ENCODE assay signal across 2 cellular contexts in genomic region chr2:101409699-101410098, GRCh38.
TF ChIP-seq lines count a peak whose summit lies in the region.

No MANE protein-coding gene starts in this region.

TF ChIP-seq in IMR-90, 13 proteins besides CTCF, POLR2A, EP300 and RAD21:
- TF ChIP-seq CHD1 (IDR thresholded peaks at IDR 0.05; ENCODE audit: low read depth, low read length) (no peak), FOS (IDR thresholded peaks at IDR 0.05; ENCODE audit: low read depth, low read length) (no peak), RFX5 (IDR thresholded peaks at IDR 0.05; ENCODE audit: low read depth, low read length) (no peak), BHLHE40 (IDR thresholded peaks at IDR 0.05; ENCODE audit: low read depth, low read length) (no peak), MXI1 (IDR thresholded peaks at IDR 0.05; ENCODE audit: borderline replicate concordance, low read depth, low read length) (no peak), SMC3 (IDR thresholded peaks at IDR 0.05; ENCODE audit: low read depth, low read length) (no peak), CEBPB (IDR thresholded peaks at IDR 0.05; ENCODE audit: low read depth, low read length) (no peak), NFE2L2 (IDR thresholded peaks at IDR 0.05; ENCODE audit: low read depth, low read length) (no peak), RCOR1 (IDR thresholded peaks at IDR 0.05; ENCODE audit: insufficient replicate concordance, low read length) (no peak), ELK1 (IDR thresholded peaks at IDR 0.05; ENCODE audit: borderline replicate concordance, low read depth, low read length) (no peak)
- TF ChIP-seq, protein P1, sequence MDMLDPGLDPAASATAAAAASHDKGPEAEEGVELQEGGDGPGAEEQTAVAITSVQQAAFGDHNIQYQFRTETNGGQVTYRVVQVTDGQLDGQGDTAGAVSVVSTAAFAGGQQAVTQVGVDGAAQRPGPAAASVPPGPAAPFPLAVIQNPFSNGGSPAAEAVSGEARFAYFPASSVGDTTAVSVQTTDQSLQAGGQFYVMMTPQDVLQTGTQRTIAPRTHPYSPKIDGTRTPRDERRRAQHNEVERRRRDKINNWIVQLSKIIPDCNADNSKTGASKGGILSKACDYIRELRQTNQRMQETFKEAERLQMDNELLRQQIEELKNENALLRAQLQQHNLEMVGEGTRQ (IDR thresholded peaks at IDR 0.05; ENCODE audit: low read depth, low read length): no peak

TF ChIP-seq in H1, 55 proteins besides CTCF, POLR2A, EP300 and RAD21:
- TF ChIP-seq CBX8 (IDR thresholded peaks at IDR 0.05; ENCODE audit: borderline replicate concordance, low read depth, low read length) (no peak), CEBPB (IDR thresholded peaks at IDR 0.05; ENCODE audit: low read depth, low read length) (no peak), KDM1A (IDR thresholded peaks at IDR 0.05; ENCODE audit: borderline replicate concordance, low read length) (no peak), MAFK (IDR thresholded peaks at IDR 0.05; ENCODE audit: low read depth, low read length) (no peak), KDM5A (IDR thresholded peaks at IDR 0.05; ENCODE audit: low read length) (no peak), SP2 (IDR thresholded peaks at IDR 0.05; ENCODE audit: low read length) (no peak), TBP (IDR thresholded peaks at IDR 0.05; ENCODE audit: low read depth, low read length) (no peak)
- TF ChIP-seq, protein P2, sequence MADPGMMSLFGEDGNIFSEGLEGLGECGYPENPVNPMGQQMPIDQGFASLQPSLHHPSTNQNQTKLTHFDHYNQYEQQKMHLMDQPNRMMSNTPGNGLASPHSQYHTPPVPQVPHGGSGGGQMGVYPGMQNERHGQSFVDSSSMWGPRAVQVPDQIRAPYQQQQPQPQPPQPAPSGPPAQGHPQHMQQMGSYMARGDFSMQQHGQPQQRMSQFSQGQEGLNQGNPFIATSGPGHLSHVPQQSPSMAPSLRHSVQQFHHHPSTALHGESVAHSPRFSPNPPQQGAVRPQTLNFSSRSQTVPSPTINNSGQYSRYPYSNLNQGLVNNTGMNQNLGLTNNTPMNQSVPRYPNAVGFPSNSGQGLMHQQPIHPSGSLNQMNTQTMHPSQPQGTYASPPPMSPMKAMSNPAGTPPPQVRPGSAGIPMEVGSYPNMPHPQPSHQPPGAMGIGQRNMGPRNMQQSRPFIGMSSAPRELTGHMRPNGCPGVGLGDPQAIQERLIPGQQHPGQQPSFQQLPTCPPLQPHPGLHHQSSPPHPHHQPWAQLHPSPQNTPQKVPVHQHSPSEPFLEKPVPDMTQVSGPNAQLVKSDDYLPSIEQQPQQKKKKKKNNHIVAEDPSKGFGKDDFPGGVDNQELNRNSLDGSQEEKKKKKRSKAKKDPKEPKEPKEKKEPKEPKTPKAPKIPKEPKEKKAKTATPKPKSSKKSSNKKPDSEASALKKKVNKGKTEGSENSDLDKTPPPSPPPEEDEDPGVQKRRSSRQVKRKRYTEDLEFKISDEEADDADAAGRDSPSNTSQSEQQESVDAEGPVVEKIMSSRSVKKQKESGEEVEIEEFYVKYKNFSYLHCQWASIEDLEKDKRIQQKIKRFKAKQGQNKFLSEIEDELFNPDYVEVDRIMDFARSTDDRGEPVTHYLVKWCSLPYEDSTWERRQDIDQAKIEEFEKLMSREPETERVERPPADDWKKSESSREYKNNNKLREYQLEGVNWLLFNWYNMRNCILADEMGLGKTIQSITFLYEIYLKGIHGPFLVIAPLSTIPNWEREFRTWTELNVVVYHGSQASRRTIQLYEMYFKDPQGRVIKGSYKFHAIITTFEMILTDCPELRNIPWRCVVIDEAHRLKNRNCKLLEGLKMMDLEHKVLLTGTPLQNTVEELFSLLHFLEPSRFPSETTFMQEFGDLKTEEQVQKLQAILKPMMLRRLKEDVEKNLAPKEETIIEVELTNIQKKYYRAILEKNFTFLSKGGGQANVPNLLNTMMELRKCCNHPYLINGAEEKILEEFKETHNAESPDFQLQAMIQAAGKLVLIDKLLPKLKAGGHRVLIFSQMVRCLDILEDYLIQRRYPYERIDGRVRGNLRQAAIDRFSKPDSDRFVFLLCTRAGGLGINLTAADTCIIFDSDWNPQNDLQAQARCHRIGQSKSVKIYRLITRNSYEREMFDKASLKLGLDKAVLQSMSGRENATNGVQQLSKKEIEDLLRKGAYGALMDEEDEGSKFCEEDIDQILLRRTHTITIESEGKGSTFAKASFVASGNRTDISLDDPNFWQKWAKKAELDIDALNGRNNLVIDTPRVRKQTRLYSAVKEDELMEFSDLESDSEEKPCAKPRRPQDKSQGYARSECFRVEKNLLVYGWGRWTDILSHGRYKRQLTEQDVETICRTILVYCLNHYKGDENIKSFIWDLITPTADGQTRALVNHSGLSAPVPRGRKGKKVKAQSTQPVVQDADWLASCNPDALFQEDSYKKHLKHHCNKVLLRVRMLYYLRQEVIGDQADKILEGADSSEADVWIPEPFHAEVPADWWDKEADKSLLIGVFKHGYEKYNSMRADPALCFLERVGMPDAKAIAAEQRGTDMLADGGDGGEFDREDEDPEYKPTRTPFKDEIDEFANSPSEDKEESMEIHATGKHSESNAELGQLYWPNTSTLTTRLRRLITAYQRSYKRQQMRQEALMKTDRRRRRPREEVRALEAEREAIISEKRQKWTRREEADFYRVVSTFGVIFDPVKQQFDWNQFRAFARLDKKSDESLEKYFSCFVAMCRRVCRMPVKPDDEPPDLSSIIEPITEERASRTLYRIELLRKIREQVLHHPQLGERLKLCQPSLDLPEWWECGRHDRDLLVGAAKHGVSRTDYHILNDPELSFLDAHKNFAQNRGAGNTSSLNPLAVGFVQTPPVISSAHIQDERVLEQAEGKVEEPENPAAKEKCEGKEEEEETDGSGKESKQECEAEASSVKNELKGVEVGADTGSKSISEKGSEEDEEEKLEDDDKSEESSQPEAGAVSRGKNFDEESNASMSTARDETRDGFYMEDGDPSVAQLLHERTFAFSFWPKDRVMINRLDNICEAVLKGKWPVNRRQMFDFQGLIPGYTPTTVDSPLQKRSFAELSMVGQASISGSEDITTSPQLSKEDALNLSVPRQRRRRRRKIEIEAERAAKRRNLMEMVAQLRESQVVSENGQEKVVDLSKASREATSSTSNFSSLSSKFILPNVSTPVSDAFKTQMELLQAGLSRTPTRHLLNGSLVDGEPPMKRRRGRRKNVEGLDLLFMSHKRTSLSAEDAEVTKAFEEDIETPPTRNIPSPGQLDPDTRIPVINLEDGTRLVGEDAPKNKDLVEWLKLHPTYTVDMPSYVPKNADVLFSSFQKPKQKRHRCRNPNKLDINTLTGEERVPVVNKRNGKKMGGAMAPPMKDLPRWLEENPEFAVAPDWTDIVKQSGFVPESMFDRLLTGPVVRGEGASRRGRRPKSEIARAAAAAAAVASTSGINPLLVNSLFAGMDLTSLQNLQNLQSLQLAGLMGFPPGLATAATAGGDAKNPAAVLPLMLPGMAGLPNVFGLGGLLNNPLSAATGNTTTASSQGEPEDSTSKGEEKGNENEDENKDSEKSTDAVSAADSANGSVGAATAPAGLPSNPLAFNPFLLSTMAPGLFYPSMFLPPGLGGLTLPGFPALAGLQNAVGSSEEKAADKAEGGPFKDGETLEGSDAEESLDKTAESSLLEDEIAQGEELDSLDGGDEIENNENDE (IDR thresholded peaks at IDR 0.05; ENCODE audit: insufficient replicate concordance, low read length): no peak
